ENCODE assay signal across 1 cellular context in the genomic region with DNA sequence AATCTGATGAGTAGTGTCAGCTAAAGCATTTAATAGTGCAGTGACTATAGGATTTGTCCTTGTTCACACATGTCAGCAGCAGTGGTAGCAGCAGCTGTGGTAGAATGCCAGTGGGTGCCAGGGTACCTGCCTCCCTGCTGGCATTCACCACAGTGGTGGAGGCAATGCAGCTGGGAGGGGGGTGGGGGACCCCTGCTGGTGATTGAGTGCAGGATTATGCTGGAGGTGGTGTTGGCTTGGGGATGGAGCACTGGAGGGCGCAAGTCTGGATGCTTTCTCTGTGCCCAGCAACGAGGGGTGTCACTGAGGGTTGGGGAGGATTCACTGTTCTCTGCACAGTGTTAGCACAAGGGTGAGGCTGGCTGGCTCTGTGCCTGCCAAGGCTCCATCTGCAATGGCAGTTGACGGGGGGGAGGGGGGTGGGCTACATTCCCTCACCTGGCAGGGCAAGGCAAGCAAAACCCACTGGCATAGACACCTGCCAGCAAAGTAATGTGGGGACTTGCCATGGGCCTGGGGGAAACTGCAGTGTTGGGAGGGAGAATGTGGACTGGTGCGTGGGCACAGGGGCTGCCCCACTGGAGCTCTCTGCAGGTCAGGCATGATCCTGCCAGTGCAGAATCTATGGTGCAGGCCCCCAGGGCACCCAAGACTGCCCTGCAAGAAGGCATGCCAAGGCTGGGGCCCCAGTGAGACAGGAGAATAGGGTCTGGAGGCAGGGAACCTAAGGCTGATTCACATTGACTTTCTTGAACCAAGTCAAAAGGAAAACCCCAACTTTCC.
TF ChIP-seq lines count a peak whose summit lies in the region.

No MANE protein-coding gene starts in this region.

TF ChIP-seq in GM23338, 12 proteins besides CTCF, POLR2A, EP300 and RAD21 (continued from another document):
- TF ChIP-seq POLR2AphosphoS5 (IDR thresholded peaks at IDR 0.05; ENCODE audit: low read depth) (no peak), ZNF114 (CRISPR knock-in tag; IDR thresholded peaks at IDR 0.05) (no peak), EZH2 (IDR thresholded peaks at IDR 0.05; ENCODE audit: low read depth, unreplicated experiment) (no peak), NANOG (IDR thresholded peaks at IDR 0.05; ENCODE audit: borderline replicate concordance) (no peak), JUNB (IDR thresholded peaks at IDR 0.05; ENCODE audit: unreplicated experiment) (no peak), STAT1 (IDR thresholded peaks at IDR 0.05; ENCODE audit: unreplicated experiment) (no peak)
- TF ChIP-seq, protein P1, sequence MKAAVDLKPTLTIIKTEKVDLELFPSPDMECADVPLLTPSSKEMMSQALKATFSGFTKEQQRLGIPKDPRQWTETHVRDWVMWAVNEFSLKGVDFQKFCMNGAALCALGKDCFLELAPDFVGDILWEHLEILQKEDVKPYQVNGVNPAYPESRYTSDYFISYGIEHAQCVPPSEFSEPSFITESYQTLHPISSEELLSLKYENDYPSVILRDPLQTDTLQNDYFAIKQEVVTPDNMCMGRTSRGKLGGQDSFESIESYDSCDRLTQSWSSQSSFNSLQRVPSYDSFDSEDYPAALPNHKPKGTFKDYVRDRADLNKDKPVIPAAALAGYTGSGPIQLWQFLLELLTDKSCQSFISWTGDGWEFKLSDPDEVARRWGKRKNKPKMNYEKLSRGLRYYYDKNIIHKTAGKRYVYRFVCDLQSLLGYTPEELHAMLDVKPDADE (IDR thresholded peaks at IDR 0.05): no peak
- TF ChIP-seq, protein P2, sequence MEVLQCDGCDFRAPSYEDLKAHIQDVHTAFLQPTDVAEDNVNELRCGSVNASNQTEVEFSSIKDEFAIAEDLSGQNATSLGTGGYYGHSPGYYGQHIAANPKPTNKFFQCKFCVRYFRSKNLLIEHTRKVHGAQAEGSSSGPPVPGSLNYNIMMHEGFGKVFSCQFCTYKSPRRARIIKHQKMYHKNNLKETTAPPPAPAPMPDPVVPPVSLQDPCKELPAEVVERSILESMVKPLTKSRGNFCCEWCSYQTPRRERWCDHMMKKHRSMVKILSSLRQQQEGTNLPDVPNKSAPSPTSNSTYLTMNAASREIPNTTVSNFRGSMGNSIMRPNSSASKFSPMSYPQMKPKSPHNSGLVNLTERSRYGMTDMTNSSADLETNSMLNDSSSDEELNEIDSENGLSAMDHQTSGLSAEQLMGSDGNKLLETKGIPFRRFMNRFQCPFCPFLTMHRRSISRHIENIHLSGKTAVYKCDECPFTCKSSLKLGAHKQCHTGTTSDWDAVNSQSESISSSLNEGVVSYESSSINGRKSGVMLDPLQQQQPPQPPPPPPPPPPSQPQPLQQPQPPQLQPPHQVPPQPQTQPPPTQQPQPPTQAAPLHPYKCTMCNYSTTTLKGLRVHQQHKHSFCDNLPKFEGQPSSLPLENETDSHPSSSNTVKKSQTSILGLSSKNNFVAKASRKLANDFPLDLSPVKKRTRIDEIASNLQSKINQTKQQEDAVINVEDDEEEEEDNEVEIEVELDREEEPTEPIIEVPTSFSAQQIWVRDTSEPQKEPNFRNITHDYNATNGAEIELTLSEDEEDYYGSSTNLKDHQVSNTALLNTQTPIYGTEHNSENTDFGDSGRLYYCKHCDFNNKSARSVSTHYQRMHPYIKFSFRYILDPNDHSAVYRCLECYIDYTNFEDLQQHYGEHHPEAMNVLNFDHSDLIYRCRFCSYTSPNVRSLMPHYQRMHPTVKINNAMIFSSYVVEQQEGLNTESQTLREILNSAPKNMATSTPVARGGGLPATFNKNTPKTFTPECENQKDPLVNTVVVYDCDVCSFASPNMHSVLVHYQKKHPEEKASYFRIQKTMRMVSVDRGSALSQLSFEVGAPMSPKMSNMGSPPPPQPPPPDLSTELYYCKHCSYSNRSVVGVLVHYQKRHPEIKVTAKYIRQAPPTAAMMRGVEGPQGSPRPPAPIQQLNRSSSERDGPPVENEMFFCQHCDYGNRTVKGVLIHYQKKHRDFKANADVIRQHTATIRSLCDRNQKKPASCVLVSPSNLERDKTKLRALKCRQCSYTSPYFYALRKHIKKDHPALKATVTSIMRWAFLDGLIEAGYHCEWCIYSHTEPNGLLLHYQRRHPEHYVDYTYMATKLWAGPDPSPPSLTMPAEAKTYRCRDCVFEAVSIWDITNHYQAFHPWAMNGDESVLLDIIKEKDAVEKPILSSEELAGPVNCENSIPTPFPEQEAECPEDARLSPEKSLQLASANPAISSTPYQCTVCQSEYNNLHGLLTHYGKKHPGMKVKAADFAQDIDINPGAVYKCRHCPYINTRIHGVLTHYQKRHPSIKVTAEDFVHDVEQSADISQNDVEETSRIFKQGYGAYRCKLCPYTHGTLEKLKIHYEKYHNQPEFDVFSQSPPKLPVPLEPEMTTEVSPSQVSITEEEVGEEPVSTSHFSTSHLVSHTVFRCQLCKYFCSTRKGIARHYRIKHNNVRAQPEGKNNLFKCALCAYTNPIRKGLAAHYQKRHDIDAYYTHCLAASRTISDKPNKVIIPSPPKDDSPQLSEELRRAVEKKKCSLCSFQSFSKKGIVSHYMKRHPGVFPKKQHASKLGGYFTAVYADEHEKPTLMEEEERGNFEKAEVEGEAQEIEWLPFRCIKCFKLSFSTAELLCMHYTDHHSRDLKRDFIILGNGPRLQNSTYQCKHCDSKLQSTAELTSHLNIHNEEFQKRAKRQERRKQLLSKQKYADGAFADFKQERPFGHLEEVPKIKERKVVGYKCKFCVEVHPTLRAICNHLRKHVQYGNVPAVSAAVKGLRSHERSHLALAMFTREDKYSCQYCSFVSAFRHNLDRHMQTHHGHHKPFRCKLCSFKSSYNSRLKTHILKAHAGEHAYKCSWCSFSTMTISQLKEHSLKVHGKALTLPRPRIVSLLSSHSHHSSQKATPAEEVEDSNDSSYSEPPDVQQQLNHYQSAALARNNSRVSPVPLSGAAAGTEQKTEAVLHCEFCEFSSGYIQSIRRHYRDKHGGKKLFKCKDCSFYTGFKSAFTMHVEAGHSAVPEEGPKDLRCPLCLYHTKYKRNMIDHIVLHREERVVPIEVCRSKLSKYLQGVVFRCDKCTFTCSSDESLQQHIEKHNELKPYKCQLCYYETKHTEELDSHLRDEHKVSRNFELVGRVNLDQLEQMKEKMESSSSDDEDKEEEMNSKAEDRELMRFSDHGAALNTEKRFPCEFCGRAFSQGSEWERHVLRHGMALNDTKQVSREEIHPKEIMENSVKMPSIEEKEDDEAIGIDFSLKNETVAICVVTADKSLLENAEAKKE (CRISPR knock-in tag; IDR thresholded peaks at IDR 0.05): no peak
TF ChIP-seq in GM23338: peak in this region for 0.
